13 cellular contexts compared by ENCODE assay signal in genomic region chr1:152219438-152219837, GRCh38. TPM values are rescaled to one million over a fixed set of nuclear protein-coding genes. Genes with fewer than 3 reads are reported as not detected.
"Had no signal": no experiment of that assay in that cellular context is flagged by ENCODE, and none has a peak within 500 bp of the region (broad histone marks: within the 10 kb centered on the region; RNA-seq: fewer than 3 reads in every experiment).

No MANE protein-coding gene starts in this region.

RNA-seq across cellular contexts. Expression of gene HRNR, which starts 4.6 kb away (rescaled TPM):
- total RNA-seq: subcutaneous adipose tissue, suprapubic skin, temporal lobe, thoracic aorta, thyroid gland, tibial nerve, transverse colon, upper lobe of left lung, upper lobe of right lung, ureter, urinary bladder, vagina had no signal
- polyA plus RNA-seq: stomach, urinary bladder had no signal
